8 cellular contexts compared by ENCODE assay signal in the genomic region with DNA sequence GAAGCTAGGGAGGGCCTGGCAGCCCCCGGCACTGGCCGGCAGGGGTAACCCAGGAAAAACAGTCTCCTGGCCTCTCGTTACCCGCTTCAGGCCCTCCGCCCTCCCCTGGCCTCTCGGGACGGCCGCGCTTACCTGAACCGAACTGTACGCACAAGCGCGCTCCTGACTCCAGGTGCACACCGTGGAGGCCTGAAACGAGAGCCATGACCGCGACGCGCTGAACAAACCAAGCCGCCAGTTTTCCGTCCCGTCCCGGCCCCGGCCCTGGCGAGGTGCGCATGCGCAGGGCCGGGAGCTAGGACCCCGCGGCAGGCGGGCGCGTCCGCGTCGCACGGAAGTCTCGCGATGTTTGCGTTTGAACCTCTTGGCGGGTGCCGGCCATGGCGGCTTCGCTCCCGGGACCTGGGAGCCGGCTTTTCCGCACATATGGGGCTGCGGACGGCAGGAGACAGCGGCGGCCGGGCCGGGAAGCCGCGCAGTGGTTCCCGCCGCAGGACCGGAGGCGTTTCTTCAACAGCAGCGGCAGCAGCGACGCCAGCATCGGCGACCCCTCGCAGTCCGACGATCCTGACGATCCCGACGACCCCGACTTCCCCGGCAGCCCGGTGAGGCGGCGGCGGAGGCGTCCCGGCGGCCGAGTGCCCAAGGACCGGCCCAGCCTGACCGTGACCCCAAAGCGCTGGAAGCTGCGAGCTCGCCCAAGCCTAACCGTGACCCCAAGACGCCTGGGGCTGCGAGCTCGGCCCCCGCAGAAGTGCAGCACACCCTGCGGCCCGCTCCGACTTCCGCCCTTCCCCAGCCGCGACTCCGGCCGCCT. TPM values are rescaled to one million over a fixed set of nuclear protein-coding genes. Genes with fewer than 3 reads are reported as not detected.
DNase-seq lines count a peak whose midpoint lies in the region; ATAC-seq, FAIRE-seq and TF ChIP-seq lines count a peak whose summit lies in the region.

A gene (plus strand): TSS at position 348 of the 817 bp plus-strand sequence. CDS start 33 bp downstream, at position 381.

- intact Hi-C loops in head of caudate nucleus (cut with DNase I) (no loop called here), pancreas (cut with DNase I) (no loop called here), tibial artery (cut with DNase I; ENCODE audit: low total_unique reads) (no loop called here)

- 0% methylated on average over 64 to 98 of the region's 98 CpGs for WGBS in pancreas, 2 donors

- peak within 1 kb of the TSS; percentile 74 to 85 (median 80) for H3K27ac ChIP-seq in pancreas
- H3K27ac ChIP-seq in tibial artery = peak within 1 kb of the TSS; percentile 87 to 91

- DNase-seq in GM10266 (ENCODE audit: extremely low spot score) (peak; percentile 98), NCI-H1048 (lab: John Stamatoyannopoulos, UW) (peak; percentile 85), SKM-1 treated with dmso at 0.1 percent for 144 hours (lab: John Stamatoyannopoulos, UW; ENCODE audit: unreplicated experiment) (peak; percentile 25), head of caudate nucleus (peak; percentile 64 to 95 (median 89)), pancreas (peak; percentile 86 to 99 (median 93)), tibial artery (peak; percentile 78 to 93)

- peak within 1 kb of the TSS; percentile 65 to 96 (median 79) for H3K4me3 ChIP-seq in pancreas
- peak within 1 kb of the TSS; percentile 89 to 97 for H3K4me3 ChIP-seq in tibial artery

- no peak for FAIRE-seq in pancreas (lab: Jason Lieb, UNC)

- H3K9me3 Mint-ChIP-seq in activated naive CD8-positive, alpha-beta T cell (ENCODE audit: low read depth) = no peaks in the 10 kb centered on the region

- H3K4me3 Mint-ChIP-seq in activated naive CD8-positive, alpha-beta T cell = peak within 1 kb of the TSS; percentile 96

- peaks cover 7% of the 10 kb centered on the region for H3K36me3 Mint-ChIP-seq in activated naive CD8-positive, alpha-beta T cell

- TF ChIP-seq CTCF in GM10266 (IDR thresholded peaks at IDR 0.05; ENCODE audit: control insufficient read depth, insufficient read depth, low read depth, missing control alignments) (no peak), pancreas (IDR thresholded peaks at IDR 0.05) (no peak), tibial artery (IDR thresholded peaks at IDR 0.05) (peak; percentile 23 to 45)

- H3K27ac Mint-ChIP-seq in activated naive CD8-positive, alpha-beta T cell = peak within 1 kb of the TSS; percentile 91

- H3K27me3 ChIP-seq in pancreas = no peaks in the 10 kb centered on the region
- no peaks in the 10 kb centered on the region for H3K27me3 ChIP-seq in tibial artery

- ATAC-seq in HG02571 (IDR thresholded peaks at IDR 0.05; ENCODE audit: unreplicated experiment) = peak; percentile 74
- ATAC-seq in pancreas = peak; percentile 93 to 100 (median 98)

- H3K4me1 ChIP-seq in pancreas (peaks cover 0 to 14% (median 5%) of the 10 kb centered on the region in 3 donors), tibial artery (peaks cover 0 to 40% (median 18%) of the 10 kb centered on the region in 4 donors)

- H3K27me3 Mint-ChIP-seq in activated naive CD8-positive, alpha-beta T cell = peaks cover 1% of the 10 kb centered on the region

- H3K36me3 ChIP-seq in pancreas = peaks cover 0 to 5% (median 0%) of the 10 kb centered on the region in 3 donors
- H3K36me3 ChIP-seq in tibial artery = peaks cover 0 to 14% (median 5%) of the 10 kb centered on the region in 3 donors

- H3K4me1 Mint-ChIP-seq in activated naive CD8-positive, alpha-beta T cell (ENCODE audit: low read depth) = peaks cover 37% of the 10 kb centered on the region

- H3K9me3 ChIP-seq in pancreas = no peaks in the 10 kb centered on the region
- H3K9me3 ChIP-seq in tibial artery = no peaks in the 10 kb centered on the region

RNA-seq across cellular contexts. Expression of the gene that starts here (rescaled TPM):
- under 1 TPM; 0.05 to 0.31 (median 0.21) TPM for total RNA-seq in pancreas
- polyA plus RNA-seq in pancreas = not detected

Comparison
In these comparisons a context has a peak if more than half of its experiments do, and no peak if none do; other contexts are left out.
1. Peak in every context shown above with its lines: DNase-seq, ATAC-seq, H3K4me3 ChIP-seq and H3K27ac ChIP-seq.
2. Peak in DNase-seq, ATAC-seq, H3K4me3 ChIP-seq and H3K27ac ChIP-seq in pancreas; RNA of the gene not detected or under 1 TPM.
3. DNase-seq: peak in every context shown above with its lines; median percentile 98 in GM10266; 93 in pancreas; 89 in head of caudate nucleus; 86 in tibial artery; 85 in NCI-H1048; 25 in SKM-1 treated with dmso at 0.1 percent for 144 hours.
4. CTCF ChIP-seq: peak in tibial artery (2 of 2); none in GM10266 (single experiment) and pancreas (0 of 4).